ENCODE assay signal across 13 cellular contexts in the genomic region with DNA sequence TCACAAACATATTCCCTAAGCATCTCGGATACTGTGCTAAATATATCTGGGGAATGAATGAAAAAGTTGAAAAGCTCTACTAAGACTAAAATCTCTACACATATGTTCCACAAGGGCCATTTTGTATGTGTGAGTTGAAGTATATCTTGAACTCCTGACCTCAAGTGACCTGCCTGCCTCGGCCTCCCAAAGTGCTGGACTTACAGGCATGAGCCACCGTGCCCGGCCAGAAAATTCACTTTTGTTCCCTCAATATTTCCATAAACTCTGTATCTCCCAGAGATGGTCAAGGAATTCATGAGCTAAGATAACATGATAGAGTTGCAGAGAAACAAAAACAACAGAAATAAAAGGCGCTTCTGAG. TPM values are rescaled to one million over a fixed set of nuclear protein-coding genes. Genes with fewer than 3 reads are reported as not detected.
DNase-seq lines count a peak whose midpoint lies in the region; ATAC-seq and TF ChIP-seq lines count a peak whose summit lies in the region.
"Had no signal": no experiment of that assay in that cellular context is flagged by ENCODE, and none has a peak within 500 bp of the region (broad histone marks: within the 10 kb centered on the region; RNA-seq: fewer than 3 reads in every experiment).

No MANE protein-coding gene starts in this region.

- no CpG with 5 or more reads among the region's 5 CpGs for WGBS in IMR-90 (ENCODE audit: extremely low coverage in 2 of 2, insufficient read length in 1 of 2), 2 experiments
- WGBS in esophagus muscularis mucosa = 87% methylated on average over 5 of the region's 5 CpGs

- H3K79me1 ChIP-seq in IMR-90 (ENCODE audit: low read depth in 1 of 2, low read length in 2 of 2) = peaks cover 8 to 61% of the 10 kb centered on the region in 2 experiments; a peak in 3 of 4 replicates

- peak overlapping the region; percentile 40 for H2BK5ac ChIP-seq in IMR-90 (ENCODE audit: low read depth, low read length, poor library complexity, severe bottlenecking)

- peaks cover 23% of the 10 kb centered on the region for H3K4me1 Mint-ChIP-seq in CD8-positive, alpha-beta T cell (ENCODE audit: low read depth)
- peaks cover 24% of the 10 kb centered on the region for H3K4me1 Mint-ChIP-seq in activated naive CD8-positive, alpha-beta T cell treated with anti-CD3 and anti-CD28 coated beads, Interleukin-2, amount 10 ng/mL, durations not matched to agents 7 days and 5 days
- H3K4me1 Mint-ChIP-seq in natural killer cell treated with Interleukin-12 subunit alpha and Interleukin-12 subunit beta and Interleukin-15 and Interleukin-18, amount 100 ng/mL, for 72 hours (ENCODE audit: low read depth in 2 of 2) = peaks cover 14% of the 10 kb centered on the region in 2 donors

- H3K9ac ChIP-seq in IMR-90 (ENCODE audit: low read depth, low read length) = no peak overlapping the region

- TF ChIP-seq RAD21 in IMR-90 (IDR thresholded peaks at IDR 0.05; ENCODE audit: low read length) = no peak

- 0 out of 2 replicates have a peak overlapping the region, but pooled peaks have one; percentile 54 for H3K14ac ChIP-seq in IMR-90 (replicated peaks; ENCODE audit: low read depth, low read length)

- peaks cover 39% of the 10 kb centered on the region for H4K20me1 ChIP-seq in IMR-90 (ENCODE audit: insufficient read depth, low read length)

- H3K27ac ChIP-seq in CD8-positive, alpha-beta T cell (ENCODE audit: low read depth, low read length) = no peak overlapping the region
- H3K27ac ChIP-seq in IMR-90 (ENCODE audit: insufficient read depth, low read length) (no peak overlapping the region), esophagus muscularis mucosa (replicated peaks in 1 of 4) (no peak overlapping the region)

- H3K9me3 ChIP-seq in CD8-positive, alpha-beta T cell (ENCODE audit: low read length) = no peaks in the 10 kb centered on the region
- H3K9me3 ChIP-seq in IMR-90 (ENCODE audit: control insufficient read depth, insufficient read depth, low read length) (no peaks in the 10 kb centered on the region), esophagus muscularis mucosa (no peaks in the 10 kb centered on the region)
- H3K9me3 ChIP-seq: colonic mucosa, uterus had no signal

- peak overlapping the region; percentile 39; the same call in 1 of the 2 replicates for H3K4me2 ChIP-seq in IMR-90 (ENCODE audit: low read depth, low read length)

- H3K36me3 Mint-ChIP-seq in CD8-positive, alpha-beta T cell = no peaks in the 10 kb centered on the region
- peaks cover 14% of the 10 kb centered on the region for H3K36me3 Mint-ChIP-seq in activated naive CD8-positive, alpha-beta T cell treated with anti-CD3 and anti-CD28 coated beads, Interleukin-2, amount 10 ng/mL, durations not matched to agents 7 days and 5 days
- H3K36me3 Mint-ChIP-seq in natural killer cell treated with Interleukin-12 subunit alpha and Interleukin-12 subunit beta and Interleukin-15 and Interleukin-18, amount 100 ng/mL, for 72 hours = peaks cover 4% of the 10 kb centered on the region

- peak overlapping the region; percentile 64; the same call in 1 of the 3 replicates for H2BK15ac ChIP-seq in IMR-90 (ENCODE audit: low read depth, low read length)

- no peak overlapping the region for H3K56ac ChIP-seq in IMR-90 (ENCODE audit: extremely low read depth, insufficient read depth, low read length)

- no peak overlapping the region for H3K18ac ChIP-seq in IMR-90 (ENCODE audit: low read depth, low read length)

- no peak overlapping the region for H4K5ac ChIP-seq in IMR-90 (ENCODE audit: low read depth, low read length)

- CTCF ChIA-PET in CD8-positive, alpha-beta T cell (lab: Charles Lee) = interaction anchor here (1.0 kb wide), 1 partner anchor 28 kb away, joined by 5 read pairs; no protein-coding TSS in a partner anchor
- CTCF ChIA-PET in IMR-90 (lab: Yijun Ruan, JAX) = interaction anchor here (0.8 to 1.1 kb wide), 2 partner anchors 20 to 84 kb away, joined by 3 to 4 read pairs; no protein-coding TSS in a partner anchor

- peak overlapping the region; percentile 13; the same call in 1 of the 2 replicates for H2BK120ac ChIP-seq in IMR-90 (ENCODE audit: low read depth, low read length)

- intact Hi-C loops in CD8-positive, alpha-beta T cell (cut with DNase I, micrococcal nuclease) = no loop called here
- intact Hi-C loops in IMR-90 (cut with micrococcal nuclease) = loop anchor here (10.0 kb wide), 1 partner anchor 129 kb away; a partner anchor contains a TSS
- intact Hi-C loops in esophagus muscularis mucosa (cut with DNase I) = no loop called here

- no TSS peak for BruUV-seq in IMR-90 (replicated peaks; lab: Mats Ljungman, UMichigan)

- H3K27ac Mint-ChIP-seq in CD8-positive, alpha-beta T cell = no peak overlapping the region
- H3K27ac Mint-ChIP-seq in activated naive CD8-positive, alpha-beta T cell treated with anti-CD3 and anti-CD28 coated beads, Interleukin-2, amount 10 ng/mL, durations not matched to agents 7 days and 5 days = no peak overlapping the region
- H3K27ac Mint-ChIP-seq in natural killer cell treated with Interleukin-12 subunit alpha and Interleukin-12 subunit beta and Interleukin-15 and Interleukin-18, amount 100 ng/mL, for 72 hours = peak overlapping the region; percentile 82 to 91

- peaks cover 20% of the 10 kb centered on the region for H3K9me1 ChIP-seq in IMR-90 (ENCODE audit: insufficient read depth, low read length)

- TF ChIP-seq CTCF in CD8-positive, alpha-beta T cell (IDR thresholded peaks at IDR 0.05) = no peak
- TF ChIP-seq CTCF in IMR-90 (conservative IDR thresholded peaks at IDR 0.05; ENCODE audit: low read depth, low read length) = no peak
- no peak for TF ChIP-seq CTCF in esophagus muscularis mucosa (IDR thresholded peaks at IDR 0.05)

- peak overlapping the region in 1 of 2 experiments; percentile 30; a peak in 2 of 4 replicates for H4K8ac ChIP-seq in IMR-90 (ENCODE audit: low read depth in 2 of 2, low read length in 2 of 2)

- no peak for DNase-seq in CD8-positive, alpha-beta T cell
- no peak for DNase-seq in IMR-90
- DNase-seq in activated naive CD8-positive, alpha-beta T cell treated with anti-CD3 and anti-CD28 coated beads, Interleukin-2, amount 10 ng/mL, durations not matched to agents 7 days and 5 days = no peak
- no peak for DNase-seq in natural killer cell treated with Interleukin-12 subunit alpha and Interleukin-12 subunit beta and Interleukin-15 and Interleukin-18, amount 100 ng/mL, for 72 hours (ENCODE audit: low spot score)
- no peak for DNase-seq in RKO (ENCODE audit: low spot score)
- DNase-seq in esophagus muscularis mucosa (ENCODE audit: extremely low spot score) = no peak
- no peak for DNase-seq in activated CD4-positive, CD25-positive, alpha-beta regulatory T cell (lab: John Stamatoyannopoulos, UW)
- DNase-seq: DMS79 treated with DMSO at 0.1 percent for 48 hours, hippocampal formation, NCI-H2029 treated with DMSO at 0.1 percent for 48 hours, uterus had no signal

- no peak overlapping the region for H3K4me3 ChIP-seq in CD8-positive, alpha-beta T cell (ENCODE audit: low read depth, low read length)
- H3K4me3 ChIP-seq in IMR-90 (ENCODE audit: insufficient read depth, low read depth, low read length) = no peak overlapping the region
- no peak overlapping the region for H3K4me3 ChIP-seq in esophagus muscularis mucosa

- no peak overlapping the region for H2AFZ ChIP-seq in IMR-90 (replicated peaks; ENCODE audit: low read length, poor library complexity)

- POLR2A ChIA-PET in CD8-positive, alpha-beta T cell (lab: Charles Lee) = interaction anchor here (1.2 to 1.4 kb wide), 3 partner anchors 9 to 75 kb away, joined by 3 to 6 read pairs (median 6); a partner anchor contains a TSS
- POLR2A ChIA-PET in IMR-90 (lab: Charles Lee; ENCODE audit: unreplicated experiment) = no interaction called here
- POLR2A ChIA-PET in activated naive CD8-positive, alpha-beta T cell treated with anti-CD3 and anti-CD28 coated beads, Interleukin-2, amount 10 ng/mL, durations not matched to agents 7 days and 5 days (lab: Charles Lee) = interaction anchor here (0.7 to 4.7 kb wide), 6 partner anchors 9 to 304 kb away, joined by 3 to 91 read pairs (median 16); a partner anchor contains a TSS

- peak overlapping the region; percentile 83; the same call in 1 of the 2 replicates for H2AK5ac ChIP-seq in IMR-90 (ENCODE audit: low read depth, low read length)

- in situ Hi-C loops in IMR-90 (cut with MboI; ENCODE audit: low sequenced_read_pairs) = no loop called here

- peak overlapping the region; percentile 9; the same call in 1 of the 2 replicates for H3K23ac ChIP-seq in IMR-90 (ENCODE audit: low read depth, low read length)

- TF ChIP-seq EP300 in esophagus muscularis mucosa (IDR thresholded peaks at IDR 0.05) = no peak

- H4K91ac ChIP-seq in IMR-90 (ENCODE audit: insufficient read depth, low read depth, low read length) = peak overlapping the region; percentile 33; the same call in 1 of the 2 replicates

- H3K4me3 Mint-ChIP-seq in CD8-positive, alpha-beta T cell = peak overlapping the region; percentile 82
- peak overlapping the region; percentile 89 for H3K4me3 Mint-ChIP-seq in activated naive CD8-positive, alpha-beta T cell treated with anti-CD3 and anti-CD28 coated beads, Interleukin-2, amount 10 ng/mL, durations not matched to agents 7 days and 5 days
- H3K4me3 Mint-ChIP-seq in natural killer cell treated with Interleukin-12 subunit alpha and Interleukin-12 subunit beta and Interleukin-15 and Interleukin-18, amount 100 ng/mL, for 72 hours = peak overlapping the region; percentile 91

- peak overlapping the region; percentile 35; the same call in 1 of the 2 replicates for H3K4ac ChIP-seq in IMR-90 (ENCODE audit: low read depth, low read length)

- H3K9me3 Mint-ChIP-seq in CD8-positive, alpha-beta T cell = no peaks in the 10 kb centered on the region
- no peaks in the 10 kb centered on the region for H3K9me3 Mint-ChIP-seq in activated naive CD8-positive, alpha-beta T cell treated with anti-CD3 and anti-CD28 coated beads, Interleukin-2, amount 10 ng/mL, durations not matched to agents 7 days and 5 days
- H3K9me3 Mint-ChIP-seq in natural killer cell treated with Interleukin-12 subunit alpha and Interleukin-12 subunit beta and Interleukin-15 and Interleukin-18, amount 100 ng/mL, for 72 hours = no peaks in the 10 kb centered on the region

- H3K4me1 ChIP-seq in CD8-positive, alpha-beta T cell (ENCODE audit: insufficient read depth, low read length) = peaks cover 10% of the 10 kb centered on the region
- H3K4me1 ChIP-seq in IMR-90 (ENCODE audit: control insufficient read depth, insufficient read depth, low read length) = peaks cover 22% of the 10 kb centered on the region
- peaks cover 24 to 57% (median 47%) of the 10 kb centered on the region in 4 donors for H3K4me1 ChIP-seq in esophagus muscularis mucosa

- no peaks in the 10 kb centered on the region for H3K27me3 ChIP-seq in CD8-positive, alpha-beta T cell (ENCODE audit: insufficient read depth, low read length)
- H3K27me3 ChIP-seq in IMR-90 (ENCODE audit: control insufficient read depth, insufficient read depth, low read length) (no peaks in the 10 kb centered on the region), esophagus muscularis mucosa (no peaks in the 10 kb centered on the region)
- H3K27me3 ChIP-seq: colonic mucosa, uterus had no signal

- 0 out of 2 replicates have a peak overlapping the region, but pooled peaks have one; percentile 5 for H2BK20ac ChIP-seq in IMR-90 (ENCODE audit: low read depth, low read length)

- H3K27me3 Mint-ChIP-seq in CD8-positive, alpha-beta T cell (ENCODE audit: low read depth) = no peaks in the 10 kb centered on the region
- H3K27me3 Mint-ChIP-seq in activated naive CD8-positive, alpha-beta T cell treated with anti-CD3 and anti-CD28 coated beads, Interleukin-2, amount 10 ng/mL, durations not matched to agents 7 days and 5 days = no peaks in the 10 kb centered on the region
- no peaks in the 10 kb centered on the region for H3K27me3 Mint-ChIP-seq in natural killer cell treated with Interleukin-12 subunit alpha and Interleukin-12 subunit beta and Interleukin-15 and Interleukin-18, amount 100 ng/mL, for 72 hours

- ATAC-seq in CD8-positive, alpha-beta T cell = no peak
- ATAC-seq in IMR-90 (ENCODE audit: low read depth) (no peak), GM21717 (IDR thresholded peaks at IDR 0.05; ENCODE audit: unreplicated experiment) (no peak)
- ATAC-seq in activated naive CD8-positive, alpha-beta T cell treated with anti-CD3 and anti-CD28 coated beads, Interleukin-2, amount 10 ng/mL, durations not matched to agents 7 days and 5 days (ENCODE audit: low read depth) = no peak
- ATAC-seq in natural killer cell treated with Interleukin-12 subunit alpha and Interleukin-12 subunit beta and Interleukin-15 and Interleukin-18, amount 100 ng/mL, for 72 hours = no peak

- no peaks in the 10 kb centered on the region for H3K36me3 ChIP-seq in CD8-positive, alpha-beta T cell (ENCODE audit: insufficient read depth, low read length)
- H3K36me3 ChIP-seq in IMR-90 (ENCODE audit: control insufficient read depth, insufficient read depth, low read length) (peaks cover 10% of the 10 kb centered on the region), esophagus muscularis mucosa (peaks cover 0 to 3% (median 0%) of the 10 kb centered on the region in 4 donors)
- H3K36me3 ChIP-seq: colonic mucosa, uterus had no signal

- TF ChIP-seq POLR2A in IMR-90 (IDR thresholded peaks at IDR 0.05; ENCODE audit: low read depth, low read length) (no peak), esophagus muscularis mucosa (IDR thresholded peaks at IDR 0.05; ENCODE audit: low read depth) (no peak)

- no peak overlapping the region for H2AK9ac ChIP-seq in IMR-90 (replicated peaks; ENCODE audit: low read depth, low read length, poor library complexity)

- dilution Hi-C loops in IMR-90 (cut with HindIII; ENCODE audit: low sequenced_read_pairs, unreplicated experiment) = no loop called here

RNA-seq across cellular contexts. Expression of a gene that starts 1.5 kb away (rescaled TPM):
- total RNA-seq in CD8-positive, alpha-beta T cell = 10 to 100 TPM; 25.5 to 30.7 TPM
- total RNA-seq in IMR-90 (2012; rRNA removed) (1,144 and 1,420 TPM in 2 replicates), esophagus muscularis mucosa (100 to 1,000 TPM; 129 to 190 (median 167) TPM)
- polyA plus RNA-seq in IMR-90 (2012; rRNA removed) = 2,555 and 2,715 TPM in 2 replicates
- polyA plus RNA-seq in IMR-90 (2012; cell fraction: cytosol; rRNA removed) = 1,691 and 2,161 TPM in 2 replicates
- polyA plus RNA-seq in IMR-90 (2012; cell fraction: nucleus; rRNA removed; ENCODE audit: low replicate concordance) = 639 and 1,093 TPM in 2 replicates
- 100 to 1,000 TPM; 162 to 168 TPM for total RNA-seq in activated naive CD8-positive, alpha-beta T cell treated with anti-CD3 and anti-CD28 coated beads, Interleukin-2, amount 10 ng/mL, durations not matched to agents 7 days and 5 days
- total RNA-seq in natural killer cell treated with Interleukin-12 subunit alpha and Interleukin-12 subunit beta and Interleukin-15 and Interleukin-18, amount 100 ng/mL, for 72 hours = 100 to 1,000 TPM; 260 to 358 TPM

RNA-seq across cellular contexts. Expression of a gene that starts 31.6 kb away (rescaled TPM):
- total RNA-seq in CD8-positive, alpha-beta T cell = not detected
- total RNA-seq in IMR-90 (2012; rRNA removed) (not detected in 2 replicates), esophagus muscularis mucosa (10 to 100 TPM in 3 of 4 donors, 1 to 10 TPM in 1; 9.9 to 24.5 (median 10.4) TPM)
- polyA plus RNA-seq in IMR-90 (2012; rRNA removed) = not detected in 2 replicates
- 0.02 TPM in 1 of 2 replicates, not detected in the other for polyA plus RNA-seq in IMR-90 (2012; cell fraction: cytosol; rRNA removed)
- 0.29 and 0.49 TPM in 2 replicates for polyA plus RNA-seq in IMR-90 (2012; cell fraction: nucleus; rRNA removed; ENCODE audit: low replicate concordance)
- under 1 TPM in 1 of 2 experiments, not detected in 1; 0.67 TPM for total RNA-seq in activated naive CD8-positive, alpha-beta T cell treated with anti-CD3 and anti-CD28 coated beads, Interleukin-2, amount 10 ng/mL, durations not matched to agents 7 days and 5 days
- not detected for total RNA-seq in natural killer cell treated with Interleukin-12 subunit alpha and Interleukin-12 subunit beta and Interleukin-15 and Interleukin-18, amount 100 ng/mL, for 72 hours

RNA-seq across cellular contexts. Expression of a gene that starts 59.7 kb away (rescaled TPM):
- total RNA-seq in CD8-positive, alpha-beta T cell = under 1 TPM; 0.49 to 0.72 TPM
- total RNA-seq in IMR-90 (2012; rRNA removed) (15.6 and 21.5 TPM in 2 replicates), esophagus muscularis mucosa (under 1 TPM in 2 of 4 donors, not detected in 2; 0.26 to 0.80 TPM)
- polyA plus RNA-seq in IMR-90 (2012; rRNA removed) = 29.3 and 46.0 TPM in 2 replicates
- 13.7 and 15.7 TPM in 2 replicates for polyA plus RNA-seq in IMR-90 (2012; cell fraction: cytosol; rRNA removed)
- 36.7 and 80.0 TPM in 2 replicates for polyA plus RNA-seq in IMR-90 (2012; cell fraction: nucleus; rRNA removed; ENCODE audit: low replicate concordance)
- total RNA-seq in activated naive CD8-positive, alpha-beta T cell treated with anti-CD3 and anti-CD28 coated beads, Interleukin-2, amount 10 ng/mL, durations not matched to agents 7 days and 5 days = 10 to 100 TPM; 73.8 to 80.4 TPM
- total RNA-seq in natural killer cell treated with Interleukin-12 subunit alpha and Interleukin-12 subunit beta and Interleukin-15 and Interleukin-18, amount 100 ng/mL, for 72 hours = 100 to 1,000 TPM in 1 of 2 donors, 10 to 100 TPM in 1; 37.4 to 103 TPM

Comparison
In these comparisons a context has a peak if more than half of its experiments do, and no peak if none do; other contexts are left out.
1. H3K27ac Mint-ChIP-seq: peak in natural killer cell treated with Interleukin-12 subunit alpha and Interleukin-12 subunit beta and Interleukin-15 and Interleukin-18, amount 100 ng/mL, for 72 hours (2 of 2); none in CD8-positive, alpha-beta T cell (single experiment) and activated naive CD8-positive, alpha-beta T cell treated with anti-CD3 and anti-CD28 coated beads, Interleukin-2, amount 10 ng/mL, durations not matched to agents 7 days and 5 days (single experiment).
2. RNA of a gene that starts 1.5 kb away (total RNA-seq): 1,144 to 1,420 TPM in IMR-90, 260 to 358 TPM in natural killer cell treated with Interleukin-12 subunit alpha and Interleukin-12 subunit beta and Interleukin-15 and Interleukin-18, amount 100 ng/mL, for 72 hours, 129 to 190 TPM in esophagus muscularis mucosa and 162 to 168 TPM in activated naive CD8-positive, alpha-beta T cell treated with anti-CD3 and anti-CD28 coated beads, Interleukin-2, amount 10 ng/mL, durations not matched to agents 7 days and 5 days; 25.5 to 30.7 TPM in CD8-positive, alpha-beta T cell; every median in the first group is over 4 times any median in the second.
3. RNA of a gene that starts 31.6 kb away (total RNA-seq): 9.9 to 24.5 TPM in esophagus muscularis mucosa; 0.67 TPM in activated naive CD8-positive, alpha-beta T cell treated with anti-CD3 and anti-CD28 coated beads, Interleukin-2, amount 10 ng/mL, durations not matched to agents 7 days and 5 days, not detected in CD8-positive, alpha-beta T cell, not detected in natural killer cell treated with Interleukin-12 subunit alpha and Interleukin-12 subunit beta and Interleukin-15 and Interleukin-18, amount 100 ng/mL, for 72 hours and not detected in IMR-90; every median in the first group is over 4 times any median in the second.
4. Peak in every context shown above with its lines, with median percentiles within 50 percentile points of each other: H3K4me3 Mint-ChIP-seq.